26 cellular contexts compared by ENCODE assay signal in genomic region chr4:169593050-169593449, GRCh38. TPM values are rescaled to one million over a fixed set of nuclear protein-coding genes. Genes with fewer than 3 reads are reported as not detected.
DNase-seq lines count a peak whose midpoint lies in the region; ATAC-seq, FAIRE-seq and TF ChIP-seq lines count a peak whose summit lies in the region.
"Had no signal": no experiment of that assay in that cellular context is flagged by ENCODE, and none has a peak within 500 bp of the region (broad histone marks: within the 10 kb centered on the region; RNA-seq: fewer than 3 reads in every experiment).

No MANE protein-coding gene starts in this region.

- no peaks in the 10 kb centered on the region for H3K9me3 Mint-ChIP-seq in memory B cell
- no peaks in the 10 kb centered on the region for H3K9me3 Mint-ChIP-seq in stimulated activated memory B cell treated with anti-CD40 and anti-IgM and Interleukin-4, amounts not matched to agents 10 μg/mL and 1 μg/mL and 100 μg/mL, for 72 hours
- H3K9me3 Mint-ChIP-seq: CD4-positive, CD25-positive, alpha-beta regulatory T cell; CD8-positive, alpha-beta memory T cell; GM23338; HFFc6; IgD-negative memory B cell had no signal

- DNase-seq in fibroblast of villous mesenchyme (ENCODE audit: low read depth) = peak; percentile 57
- DNase-seq in memory B cell (ENCODE audit: low spot score in 2 of 2) = no peak
- no peak for DNase-seq in activated CD8-positive, alpha-beta memory T cell treated with anti-CD3 and anti-CD28 coated beads for 24 hours
- DNase-seq in urothelium cell line (ENCODE audit: low spot score) = no peak
- DNase-seq: ACHN; BE2C; C1 segment of cervical spinal cord; CD4-positive, CD25-positive, alpha-beta regulatory T cell; CD8-positive, alpha-beta memory T cell; COR-L47; DMS 273 treated with DMSO at 0.1 percent for 48 hours; DMS53; DND-41; EL; HCEC 1CT; HFFc6 had no signal

- peaks cover 14% of the 10 kb centered on the region for H3K36me3 Mint-ChIP-seq in memory B cell
- H3K36me3 Mint-ChIP-seq in stimulated activated memory B cell treated with anti-CD40 and anti-IgM and Interleukin-4, amounts not matched to agents 10 μg/mL and 1 μg/mL and 100 μg/mL, for 72 hours = peaks cover 41% of the 10 kb centered on the region

- no peaks in the 10 kb centered on the region for H3K4me1 Mint-ChIP-seq in memory B cell
- no peaks in the 10 kb centered on the region for H3K4me1 Mint-ChIP-seq in stimulated activated memory B cell treated with anti-CD40 and anti-IgM and Interleukin-4, amounts not matched to agents 10 μg/mL and 1 μg/mL and 100 μg/mL, for 72 hours
- H3K4me1 Mint-ChIP-seq: CD4-positive, CD25-positive, alpha-beta regulatory T cell; CD8-positive, alpha-beta memory T cell; GM23338; IgD-negative memory B cell had no signal

- no peak overlapping the region for H3K4me3 Mint-ChIP-seq in memory B cell
- H3K4me3 Mint-ChIP-seq in stimulated activated memory B cell treated with anti-CD40 and anti-IgM and Interleukin-4, amounts not matched to agents 10 μg/mL and 1 μg/mL and 100 μg/mL, for 72 hours = no peak overlapping the region
- H3K4me3 Mint-ChIP-seq: CD4-positive, CD25-positive, alpha-beta regulatory T cell; CD8-positive, alpha-beta memory T cell; GM23338; HFFc6; IgD-negative memory B cell had no signal

- H3K9ac ChIP-seq in endocrine pancreas (ENCODE audit: control insufficient read depth, insufficient read depth, low read length) = no peak overlapping the region

- ATAC-seq in memory B cell (ENCODE audit: low read depth) (no peak), GM18861 (IDR thresholded peaks at IDR 0.05; ENCODE audit: unreplicated experiment) (no peak)
- no peak for ATAC-seq in stimulated activated memory B cell treated with anti-CD40 and anti-IgM and Interleukin-4, amounts not matched to agents 10 μg/mL and 1 μg/mL and 100 μg/mL, for 72 hours
- ATAC-seq: GM12878, GM23338 had no signal

- H3K36me3 ChIP-seq in endocrine pancreas (ENCODE audit: control insufficient read depth, insufficient read depth, low read length) = no peaks in the 10 kb centered on the region

- no peaks in the 10 kb centered on the region for H3K27me3 ChIP-seq in endocrine pancreas (ENCODE audit: control insufficient read depth, insufficient read depth, low read length)
- H3K27me3 ChIP-seq: BE2C had no signal

- no peak for TF ChIP-seq CTCF in fibroblast of villous mesenchyme (IDR thresholded peaks at IDR 0.05; ENCODE audit: insufficient read depth, low read depth, low read length)

- FAIRE-seq in urothelium cell line (lab: Jason Lieb, UNC) = no peak
- FAIRE-seq: A204.1, GM12878, GM19239, H54, HTR-8/SVneo had no signal

- H3K9me3 ChIP-seq in endocrine pancreas (ENCODE audit: control insufficient read depth, low read length) = no peaks in the 10 kb centered on the region
- H3K9me3 ChIP-seq: BE2C had no signal

- H3K4me1 ChIP-seq in endocrine pancreas (ENCODE audit: control insufficient read depth, insufficient read depth, low read length) = peaks cover 13% of the 10 kb centered on the region

- peak overlapping the region; percentile 13 for H3K27ac Mint-ChIP-seq in memory B cell
- H3K27ac Mint-ChIP-seq in stimulated activated memory B cell treated with anti-CD40 and anti-IgM and Interleukin-4, amounts not matched to agents 10 μg/mL and 1 μg/mL and 100 μg/mL, for 72 hours = peak overlapping the region; percentile 40
- H3K27ac Mint-ChIP-seq: CD4-positive, CD25-positive, alpha-beta regulatory T cell; GM23338; HFFc6; IgD-negative memory B cell had no signal

- H3K4me3 ChIP-seq in endocrine pancreas (ENCODE audit: control insufficient read depth, insufficient read depth, low read length) (peak overlapping the region; percentile 10), fibroblast of villous mesenchyme (ENCODE audit: low read depth, low read length) (no peak overlapping the region)
- H3K4me3 ChIP-seq: GM12878, GM23338 had no signal

- no peaks in the 10 kb centered on the region for H3K27me3 Mint-ChIP-seq in memory B cell
- H3K27me3 Mint-ChIP-seq in stimulated activated memory B cell treated with anti-CD40 and anti-IgM and Interleukin-4, amounts not matched to agents 10 μg/mL and 1 μg/mL and 100 μg/mL, for 72 hours = no peaks in the 10 kb centered on the region
- H3K27me3 Mint-ChIP-seq: CD4-positive, CD25-positive, alpha-beta regulatory T cell; CD8-positive, alpha-beta memory T cell; IgD-negative memory B cell had no signal

RNA-seq across cellular contexts. Expression of gene NEK1, which starts 19.3 kb away (rescaled TPM):
- 8.7 and 11.2 TPM in 2 replicates for total RNA-seq in fibroblast of villous mesenchyme

RNA-seq across cellular contexts. Expression of gene CLCN3, which starts 27.3 kb away (rescaled TPM):
- 27.1 and 30.7 TPM in 2 replicates for total RNA-seq in fibroblast of villous mesenchyme
